Comparison of ENCODE assay signal across 7 cellular contexts in the genomic region with DNA sequence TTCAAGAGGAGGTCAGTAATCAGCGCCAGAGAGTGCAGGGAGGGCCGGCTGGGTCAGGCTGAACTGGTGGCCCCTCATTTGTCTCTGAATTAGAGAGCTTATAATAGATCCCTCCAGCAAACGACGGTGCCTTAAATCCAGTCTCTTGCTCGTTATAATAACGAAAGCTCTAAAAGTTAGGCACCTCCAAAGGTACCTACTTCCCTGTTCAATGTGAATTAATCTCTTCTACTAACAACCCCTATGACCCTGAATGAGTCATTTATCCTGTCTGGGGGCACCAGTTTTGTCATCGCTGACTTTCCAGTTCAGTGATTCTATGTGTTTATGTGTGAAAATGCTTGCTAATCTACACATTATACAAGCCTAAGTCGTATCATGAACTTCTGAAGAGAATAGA. TPM values are rescaled to one million over a fixed set of nuclear protein-coding genes. Genes with fewer than 3 reads are reported as not detected.
DNase-seq lines count a peak whose midpoint lies in the region; ATAC-seq and TF ChIP-seq lines count a peak whose summit lies in the region.

No MANE protein-coding gene starts in this region.

- H3K4me1 ChIP-seq in esophagus muscularis mucosa = peaks cover 16 to 36% (median 28%) of the 10 kb centered on the region in 4 donors

- TF ChIP-seq POLR2A in esophagus muscularis mucosa (IDR thresholded peaks at IDR 0.05; ENCODE audit: low read depth) = no peak

- ATAC-seq in HG03469 (IDR thresholded peaks at IDR 0.05; ENCODE audit: unreplicated experiment) (no peak), HG03095 (IDR thresholded peaks at IDR 0.05; ENCODE audit: unreplicated experiment) (no peak)

- intact Hi-C loops in esophagus muscularis mucosa (cut with DNase I) = loop anchor here (5.0 to 10.0 kb wide), 5 partner anchors 55 to 385 kb away; a partner anchor contains a TSS

- H3K36me3 ChIP-seq in H7 (replicated peaks; ENCODE audit: control insufficient read depth, insufficient read depth, low read length) (no peaks in the 10 kb centered on the region), SK-N-MC (ENCODE audit: insufficient read depth, low read length) (peaks cover 13% of the 10 kb centered on the region), esophagus muscularis mucosa (no peaks in the 10 kb centered on the region)

- peak overlapping the region; percentile 83 for H3K9ac ChIP-seq in SK-N-MC (ENCODE audit: insufficient read length)

- TF ChIP-seq EP300 in esophagus muscularis mucosa (IDR thresholded peaks at IDR 0.05) = no peak

- TF ChIP-seq CTCF in esophagus muscularis mucosa (IDR thresholded peaks at IDR 0.05) (no peak), retinal pigment epithelial cell (conservative IDR thresholded peaks at IDR 0.05; ENCODE audit: low read depth, low read length) (no peak)

- H3K9me3 ChIP-seq in SK-N-MC (ENCODE audit: low read depth, low read length) (no peaks in the 10 kb centered on the region), esophagus muscularis mucosa (no peaks in the 10 kb centered on the region)

- H3K27ac ChIP-seq in SK-N-MC (peak overlapping the region; percentile 25), esophagus muscularis mucosa (replicated peaks in 1 of 4) (peak overlapping the region; percentile 97 to 98 (median 98))

- peak; percentile 35 for DNase-seq in H7
- no peak for DNase-seq in SK-N-MC (ENCODE audit: low read depth, low spot score)
- DNase-seq in esophagus muscularis mucosa (ENCODE audit: extremely low spot score) = no peak
- peak; percentile 77 for DNase-seq in retinal pigment epithelial cell (ENCODE audit: low read depth)
- DNase-seq in NAMALWA (ENCODE audit: low spot score) = no peak

- 60% methylated on average over 8 of the region's 8 CpGs for WGBS in esophagus muscularis mucosa

- peak overlapping the region; percentile 90 for H3K4me3 ChIP-seq in H7 (ENCODE audit: insufficient read depth, low read depth, low read length)
- H3K4me3 ChIP-seq in SK-N-MC = peak overlapping the region; percentile 98
- peak overlapping the region; percentile 82 to 99 (median 88) for H3K4me3 ChIP-seq in esophagus muscularis mucosa
- H3K4me3 ChIP-seq in retinal pigment epithelial cell (ENCODE audit: low read length) = peak overlapping the region; percentile 81

- H3K27me3 ChIP-seq in H7 (ENCODE audit: control insufficient read depth, insufficient read depth, low read length) (peaks cover 63% of the 10 kb centered on the region), esophagus muscularis mucosa (no peaks in the 10 kb centered on the region)

RNA-seq across cellular contexts. Expression of a gene that starts 2.3 kb away (rescaled TPM):
- total RNA-seq in H7 (2014; rRNA removed; shearing (Covaris generic)) = 9.1 and 12.2 TPM in 2 replicates
- total RNA-seq in esophagus muscularis mucosa = 10 to 100 TPM; 10.2 to 16.4 (median 12.5) TPM

Comparison
In these comparisons a context has a peak if more than half of its experiments do, and no peak if none do; other contexts are left out.
1. DNase-seq: peak in H7 (single experiment) and retinal pigment epithelial cell (single experiment); none in SK-N-MC (single experiment), esophagus muscularis mucosa (single experiment) and NAMALWA (single experiment).
2. Peak in every context shown above with its lines, with median percentiles within 50 percentile points of each other: H3K4me3 ChIP-seq.